Comparison of ENCODE assay signal across 1 cellular context in the genomic region with DNA sequence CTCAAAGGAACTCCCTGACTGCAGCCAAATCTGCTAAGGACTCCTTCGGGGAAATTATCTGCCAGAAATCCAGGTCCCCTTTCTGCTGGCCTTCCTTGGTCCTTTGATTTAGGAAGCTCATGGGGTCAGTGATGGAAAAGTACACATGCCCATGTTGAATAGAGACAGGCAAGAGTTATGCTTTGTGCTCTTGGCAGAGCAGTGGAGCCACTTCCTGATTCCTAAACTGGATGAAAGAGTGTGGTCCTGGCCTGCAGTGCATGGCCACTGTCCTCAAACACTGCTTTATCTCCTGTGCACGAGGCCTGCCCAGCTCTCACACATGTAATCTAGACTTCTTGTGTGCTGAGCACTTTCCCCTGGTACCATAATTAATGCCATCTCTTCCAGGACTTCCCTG.
TF ChIP-seq lines count a peak whose summit lies in the region.

No MANE protein-coding gene starts in this region.

TF ChIP-seq in SK-N-SH treated with all-trans-retinoic acid at 6 μM for 48 hours, 23 proteins besides CTCF, POLR2A, EP300 and RAD21 (continued from another document):
- TF ChIP-seq CSRNP3 (CRISPR knock-in tag; IDR thresholded peaks at IDR 0.05), result no peak
- TF ChIP-seq PPARA (CRISPR knock-in tag; IDR thresholded peaks at IDR 0.05; ENCODE audit: borderline replicate concordance), result no peak
